8 cellular contexts compared by ENCODE assay signal in the genomic region with DNA sequence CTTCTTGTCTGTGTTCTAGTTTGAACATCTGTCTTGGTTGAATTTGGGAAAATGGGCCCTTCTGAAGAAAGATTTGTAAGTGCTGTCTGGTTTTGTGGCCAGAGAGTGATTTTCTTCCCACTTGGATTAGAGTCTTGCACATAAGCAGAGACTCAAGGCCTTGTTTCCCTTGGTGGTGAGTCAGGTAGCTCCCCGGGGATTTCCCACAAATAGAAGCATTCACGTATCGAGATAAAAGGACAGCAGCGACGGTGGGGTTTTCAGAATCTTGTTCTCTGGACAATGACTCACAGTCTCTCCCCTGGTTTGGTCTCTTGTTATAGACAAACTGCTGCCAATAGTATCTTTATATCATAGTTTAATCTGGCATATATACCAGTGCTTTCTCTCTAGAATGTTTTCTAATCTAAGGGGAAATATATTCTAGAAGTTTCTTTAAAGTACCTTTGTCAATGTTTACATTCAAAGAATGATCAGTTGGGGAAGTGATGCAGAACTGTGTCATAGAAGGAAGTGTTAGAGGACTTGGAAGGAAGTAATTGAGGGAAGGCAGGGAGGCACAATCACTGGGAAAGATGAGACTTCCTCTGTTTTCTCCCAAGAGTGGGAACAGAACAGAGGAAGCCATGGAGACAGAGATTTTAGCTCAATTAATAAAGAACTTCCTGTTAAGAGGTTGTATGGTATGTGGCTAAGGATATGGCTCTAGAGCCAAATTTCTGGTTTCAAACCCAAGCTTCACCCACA. TPM values are rescaled to one million over a fixed set of nuclear protein-coding genes. Genes with fewer than 3 reads are reported as not detected.
DNase-seq lines count a peak whose midpoint lies in the region; ATAC-seq, FAIRE-seq and TF ChIP-seq lines count a peak whose summit lies in the region.

No MANE protein-coding gene starts in this region.

- no peak for TF ChIP-seq POLR2A in H54 (IDR thresholded peaks at IDR 0.05; ENCODE audit: low read depth, low read length)

- FAIRE-seq in H54 (lab: Jason Lieb, UNC) = peak; percentile 78

- no peaks in the 10 kb centered on the region for H3K9me3 Mint-ChIP-seq in WTC11

- no peak overlapping the region for H3K27ac Mint-ChIP-seq in WTC11

- no peaks in the 10 kb centered on the region for H3K27me3 Mint-ChIP-seq in WTC11 (ENCODE audit: low read depth)

- CTCF ChIA-PET in WTC11 (lab: Charles Lee) = interaction anchor here (1.0 to 1.3 kb wide), 3 partner anchors 30 to 54 kb away, joined by 3 to 4 read pairs (median 3); partner anchors contain the start of gene DPF2

- no peak overlapping the region for H3K4me3 ChIP-seq in foreskin fibroblast (ENCODE audit: low read depth in 1 of 2, low read length in 2 of 2)

- peaks cover 9% of the 10 kb centered on the region for H3K4me1 Mint-ChIP-seq in WTC11

- ATAC-seq in WTC11 = no peak

- TF ChIP-seq CTCF in foreskin fibroblast (IDR thresholded peaks at IDR 0.05; ENCODE audit: low read depth, low read length) (no peak), WTC11 (IDR thresholded peaks at IDR 0.05) (no peak)

- POLR2A ChIA-PET in WTC11 (lab: Charles Lee) = no interaction called here

- H3K36me3 Mint-ChIP-seq in WTC11 = peaks cover 72% of the 10 kb centered on the region

- DNase-seq in H54 (ENCODE audit: insufficient read length, low spot score) (peak; percentile 56), foreskin fibroblast (peak; percentile 70 to 71), cerebellar nuclear complex (lab: John Stamatoyannopoulos, UW) (no peak), NCI-H1930 (lab: John Stamatoyannopoulos, UW) (no peak), GF-D8 (lab: John Stamatoyannopoulos, UW) (no peak), WTC11 (ENCODE audit: low spot score) (no peak)
- DNase-seq in activated CD4-positive, alpha-beta T cell treated with anti-CD3 and anti-CD28 coated beads, Interleukin-2, amount 50 U/mL, for 48 hours = peak; percentile 53 to 72
- peak; percentile 59 for DNase-seq in stimulated activated CD4-positive, alpha-beta T cell treated with anti-CD3 and anti-CD28 coated beads, Interleukin-4, amount 100 ng/mL, for 1 hour

- no peak overlapping the region for H3K4me3 Mint-ChIP-seq in WTC11

TF ChIP-seq in WTC11, 78 proteins besides CTCF, POLR2A, EP300 and RAD21:
- TF ChIP-seq AR (CRISPR knock-in tag; IDR thresholded peaks at IDR 0.05) = no peak
- no peak for TF ChIP-seq NFE2L1 (CRISPR knock-in tag; IDR thresholded peaks at IDR 0.05)
- no peak for TF ChIP-seq ZNF138 (CRISPR knock-in tag; conservative IDR thresholded peaks at IDR 0.05)
- TF ChIP-seq, protein P1, sequence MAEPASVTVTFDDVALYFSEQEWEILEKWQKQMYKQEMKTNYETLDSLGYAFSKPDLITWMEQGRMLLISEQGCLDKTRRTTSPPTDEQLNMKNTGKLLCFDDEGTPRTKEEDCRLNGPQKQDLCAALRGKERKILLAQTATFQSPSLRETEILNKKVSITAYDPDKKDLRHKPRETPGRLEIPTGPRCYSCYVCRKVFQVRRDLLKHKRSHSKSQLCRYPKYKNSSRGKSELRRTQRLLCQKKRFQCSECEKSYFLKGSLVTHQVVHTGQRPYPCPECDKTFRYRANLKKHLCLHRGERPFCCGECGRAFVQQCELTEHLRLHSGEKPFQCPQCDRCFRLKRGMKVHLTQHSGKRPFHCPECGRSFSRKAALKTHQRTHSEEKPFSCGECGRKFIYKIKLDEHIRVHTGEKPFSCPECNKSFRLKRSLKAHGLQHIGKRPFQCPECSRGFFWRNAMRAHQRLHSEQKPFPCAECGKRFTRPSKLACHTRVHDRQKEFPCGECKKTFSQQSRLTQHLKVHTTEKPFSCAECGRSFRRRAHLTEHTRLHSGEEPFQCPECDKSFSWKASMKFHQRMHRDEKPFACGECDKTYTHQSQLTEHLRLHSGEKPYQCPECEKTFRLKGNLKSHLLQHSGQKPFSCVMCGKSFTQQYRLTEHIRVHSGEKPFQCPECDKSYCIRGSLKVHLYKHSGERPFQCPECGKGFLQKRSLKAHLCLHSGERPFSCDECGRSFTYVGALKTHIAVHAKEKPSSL (CRISPR knock-in tag; conservative IDR thresholded peaks at IDR 0.05) = no peak
- TF ChIP-seq SOX15 (CRISPR knock-in tag; IDR thresholded peaks at IDR 0.05) = no peak
- no peak for TF ChIP-seq JUN (CRISPR knock-in tag; IDR thresholded peaks at IDR 0.05)
- TF ChIP-seq ZNF281 (CRISPR knock-in tag; IDR thresholded peaks at IDR 0.05) = no peak
- no peak for TF ChIP-seq ETV6 (CRISPR knock-in tag; IDR thresholded peaks at IDR 0.05)
- no peak for TF ChIP-seq GABPB1 (CRISPR knock-in tag; IDR thresholded peaks at IDR 0.05)
- no peak for TF ChIP-seq ZNF232 (CRISPR knock-in tag; IDR thresholded peaks at IDR 0.05)

RNA-seq across cellular contexts. Expression of gene POLA2, which starts 18.1 kb away (rescaled TPM):
- 26.9 to 35.6 TPM (median 28.5 TPM) in 3 replicates for total RNA-seq in WTC11 (2021)

RNA-seq across cellular contexts. Expression of gene CDC42EP2, which starts 34.8 kb away (rescaled TPM):
- total RNA-seq in WTC11 (2021) = 11.0 to 15.2 TPM (median 11.5 TPM) in 3 replicates

RNA-seq across cellular contexts. Expression of gene DPF2, which starts 53.8 kb away (rescaled TPM):
- 59.0 to 71.0 TPM (median 66.3 TPM) in 3 replicates for total RNA-seq in WTC11 (2021)

Comparison
In these comparisons a context has a peak if more than half of its experiments do, and no peak if none do; other contexts are left out.
1. DNase-seq: peak in H54 (single experiment), activated CD4-positive, alpha-beta T cell treated with anti-CD3 and anti-CD28 coated beads, Interleukin-2, amount 50 U/mL, for 48 hours (2 of 2), foreskin fibroblast (2 of 2) and stimulated activated CD4-positive, alpha-beta T cell treated with anti-CD3 and anti-CD28 coated beads, Interleukin-4, amount 100 ng/mL, for 1 hour (single experiment); none in cerebellar nuclear complex (0 of 2), NCI-H1930 (0 of 2), GF-D8 (single experiment) and WTC11 (single experiment).